Comparison of ENCODE assay signal across 8 cellular contexts in the genomic region with DNA sequence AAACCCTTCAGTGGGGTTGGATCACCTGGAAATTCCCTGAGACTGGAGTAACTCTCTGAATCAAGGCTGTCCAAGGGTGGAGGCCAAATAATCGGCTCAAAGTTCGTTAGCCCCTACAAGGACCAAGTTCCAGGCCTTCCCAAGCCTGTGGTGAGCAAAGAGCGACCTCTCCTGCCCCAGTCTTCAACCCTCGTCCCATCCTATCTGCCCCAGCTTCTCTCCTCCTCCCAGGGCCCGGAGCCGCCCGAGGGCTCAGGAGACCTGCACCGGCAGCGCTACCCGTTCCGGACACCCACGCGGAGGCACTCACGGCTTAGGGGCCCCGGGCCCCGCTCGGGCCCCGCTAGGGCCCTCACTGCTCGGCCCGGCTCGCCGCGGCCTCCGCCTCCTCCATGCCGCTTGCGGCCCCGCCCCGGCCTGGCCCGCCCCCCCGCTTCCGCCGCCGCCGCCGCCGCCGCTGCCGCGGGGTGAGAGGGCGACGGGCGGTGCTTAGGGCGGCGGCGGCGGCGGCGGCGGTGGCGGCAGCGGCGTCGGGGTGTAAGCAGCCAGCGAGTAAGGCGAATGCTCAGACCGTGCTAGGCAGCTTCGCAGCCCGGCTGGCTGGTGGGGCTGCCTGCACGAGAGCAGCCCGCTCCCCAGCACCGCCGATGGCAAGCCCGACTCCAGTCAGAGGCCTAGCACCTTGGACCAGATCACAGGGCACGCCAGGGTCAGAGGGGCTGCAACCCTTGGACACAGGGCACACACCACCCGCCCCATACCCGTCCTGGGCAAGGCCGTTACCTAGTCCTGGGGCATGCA. TPM values are rescaled to one million over a fixed set of nuclear protein-coding genes. Genes with fewer than 3 reads are reported as not detected.
A peak's percentile ranks its signal among the peaks of the same experiment; 100 is the strongest.
DNase-seq lines count a peak whose midpoint lies in the region; ATAC-seq and TF ChIP-seq lines count a peak whose summit lies in the region.

A gene (minus strand): TSS at position 409 of the 801 bp plus-strand sequence. CDS start 613 bp downstream, outside the sequence.

- peaks cover 4% of the 10 kb centered on the region for H3K27me3 Mint-ChIP-seq in endothelial cell (ENCODE audit: unreplicated experiment)

- H3K36me3 Mint-ChIP-seq in endothelial cell (ENCODE audit: low read depth, unreplicated experiment), result peaks cover 22% of the 10 kb centered on the region

- H3K4me3 ChIP-seq in BE2C (ENCODE audit: low read depth, low read length) (peak within 1 kb of the TSS; percentile 72), mononuclear cell (ENCODE audit: low read length) (peak within 1 kb of the TSS; percentile 65)

- H3K27me3 ChIP-seq in BE2C (no peaks in the 10 kb centered on the region), mononuclear cell (ENCODE audit: insufficient read depth, low read length) (no peaks in the 10 kb centered on the region)

- ATAC-seq in GM18909 (IDR thresholded peaks at IDR 0.05; ENCODE audit: poor library complexity, unreplicated experiment) (peak; percentile 85), HG03159 (IDR thresholded peaks at IDR 0.05; ENCODE audit: unreplicated experiment) (peak; percentile 90)

- peak within 1 kb of the TSS; percentile 89 for H3K4me3 Mint-ChIP-seq in endothelial cell (ENCODE audit: unreplicated experiment)

- H3K27ac Mint-ChIP-seq in endothelial cell (ENCODE audit: unreplicated experiment), result no peak within 1 kb of the TSS

- no peak for TF ChIP-seq CTCF in BE2C (IDR thresholded peaks at IDR 0.05; ENCODE audit: low read depth, low read length)
- no peak for TF ChIP-seq CTCF in endothelial cell (IDR thresholded peaks at IDR 0.05; ENCODE audit: unreplicated experiment)

- DNase-seq in BE2C, result peak; percentile 59
- DNase-seq in NOMO-1 (lab: John Stamatoyannopoulos, UW; ENCODE audit: unreplicated experiment in 2 of 2), result peak; percentile 61 to 72
- DNase-seq in activated CD8-positive, alpha-beta memory T cell treated with anti-CD3 and anti-CD28 coated beads, Interleukin-2, amount 50 U/mL, for 4 hours, result peak; percentile 73
- DNase-seq in endothelial cell (ENCODE audit: low spot score), result peak; percentile 72
- peak; percentile 35 to 51 for DNase-seq in stimulated activated CD8-positive, alpha-beta memory T cell treated with anti-CD3 and anti-CD28 coated beads, Interleukin-4, amount 100 ng/mL, for 1 hour (ENCODE audit: low read depth in 2 of 2, low spot score in 1 of 2)

- H3K4me1 Mint-ChIP-seq in endothelial cell (ENCODE audit: unreplicated experiment), result peaks cover 12% of the 10 kb centered on the region

- no peaks in the 10 kb centered on the region for H3K9me3 Mint-ChIP-seq in endothelial cell (ENCODE audit: unreplicated experiment)

- no peaks in the 10 kb centered on the region for H3K9me3 ChIP-seq in BE2C
- no peaks in the 10 kb centered on the region for H3K9me3 ChIP-seq in mononuclear cell (ENCODE audit: low read depth, low read length)

- no peaks in the 10 kb centered on the region for H3K36me3 ChIP-seq in BE2C

- no peaks in the 10 kb centered on the region for H3K4me1 ChIP-seq in BE2C
- H3K4me1 ChIP-seq in mononuclear cell (ENCODE audit: insufficient read depth, low read length), result peaks cover 29% of the 10 kb centered on the region

RNA-seq across cellular contexts. Expression of the gene that starts here (rescaled TPM):
- 27.4 TPM for polyA plus RNA-seq in BE2C (2012; ENCODE audit: insufficient read depth, insufficient read length, low read depth)
- total RNA-seq in endothelial cell (ENCODE audit: unreplicated experiment), result 37.8 TPM
- total RNA-seq in mononuclear cell, result 6.7 TPM

Comparison
In these comparisons a context has a peak if more than half of its experiments do, and no peak if none do; other contexts are left out.
1. Peak in every context shown above with its lines: DNase-seq, ATAC-seq and H3K4me3 ChIP-seq.